ENCODE assay signal across 19 cellular contexts in genomic region chr5:149794338-149795023, GRCh38.
A peak's percentile ranks its signal among the peaks of the same experiment; 100 is the strongest.
DNase-seq lines count a peak whose midpoint lies in the region; ATAC-seq, FAIRE-seq and TF ChIP-seq lines count a peak whose summit lies in the region.
"Had no signal": no experiment of that assay in that cellular context is flagged by ENCODE, and none has a peak within 500 bp of the region (broad histone marks: within the 10 kb centered on the region; RNA-seq: fewer than 3 reads in every experiment).

No MANE protein-coding gene starts in this region.

- intact Hi-C loops in Right ventricle myocardium inferior (cut with DNase I) (no loop called here), cardiac septum (cut with DNase I) (no loop called here), heart right ventricle (cut with DNase I) (no loop called here), vagina (cut with DNase I) (no loop called here)

- H3K9me3 ChIP-seq in heart right ventricle (no peaks in the 10 kb centered on the region), vagina (no peaks in the 10 kb centered on the region)
- H3K9me3 ChIP-seq: upper lobe of left lung had no signal

- no peak for FAIRE-seq in H54 (lab: Jason Lieb, UNC)

- DNase-seq in Right ventricle myocardium inferior (ENCODE audit: missing footprints), result peak; percentile 74
- no peak for DNase-seq in cardiac septum (ENCODE audit: low spot score)
- no peak for DNase-seq in heart right ventricle
- peak; percentile 10 for DNase-seq in occipital lobe (lab: John Stamatoyannopoulos, UW)
- DNase-seq in vagina (ENCODE audit: extremely low spot score in 2 of 2), result no peak
- no peak for DNase-seq in SK-N-DZ (ENCODE audit: low spot score)
- DNase-seq in H54 (ENCODE audit: insufficient read length, low spot score), result no peak
- DNase-seq: activated CD8-positive, alpha-beta memory T cell treated with anti-CD3 and anti-CD28 coated beads for 24 hours; activated T-cell treated with anti-CD3 and anti-CD28 coated beads, Interleukin-2, amount 50 U/mL, for 72 hours; H7; MM.1S; stimulated activated naive CD4-positive, alpha-beta T cell treated with Interleukin-2 at 50 U/mL for 16 hours; T-helper 2 cell; upper lobe of left lung had no signal

- H3K4me3 ChIP-seq in heart right ventricle (no peak overlapping the region), vagina (no peak overlapping the region)
- H3K4me3 ChIP-seq: coronary artery, lung, upper lobe of left lung had no signal

- TF ChIP-seq CTCF in heart right ventricle (IDR thresholded peaks at IDR 0.05) (no peak), vagina (IDR thresholded peaks at IDR 0.05) (no peak)

- WGBS in heart right ventricle, 2 donors, result 49 to 67% methylated on average over 7 of the region's 7 CpGs

- no peaks in the 10 kb centered on the region for H3K36me3 ChIP-seq in heart right ventricle
- no peaks in the 10 kb centered on the region for H3K36me3 ChIP-seq in vagina
- H3K36me3 ChIP-seq: upper lobe of left lung had no signal

- H3K27ac ChIP-seq in heart right ventricle, result peak overlapping the region; percentile 24 to 92 (median 66)
- H3K27ac ChIP-seq in vagina, result peak overlapping the region; percentile 43
- H3K27ac ChIP-seq: C4-2B, coronary artery, upper lobe of left lung had no signal

- ATAC-seq in Right ventricle myocardium inferior, result peak; percentile 71
- ATAC-seq in heart right ventricle, result peak; percentile 35 to 83 (median 64)
- no peak for ATAC-seq in GM19395 (IDR thresholded peaks at IDR 0.05; ENCODE audit: unreplicated experiment)
- ATAC-seq: activated naive CD4-positive, alpha-beta T cell treated with anti-CD3 and anti-CD28 coated beads, Interleukin-2, amount 50 U/mL, for 72 hours; activated T-cell treated with anti-CD3 and anti-CD28 coated beads, Interleukin-2, amount 50 U/mL, for 72 hours had no signal

- TF ChIP-seq POLR2A in vagina (IDR thresholded peaks at IDR 0.05) (no peak), H54 (IDR thresholded peaks at IDR 0.05; ENCODE audit: low read depth, low read length) (no peak)

- H3K4me1 ChIP-seq in heart right ventricle (peaks cover 14 to 98% (median 80%) of the 10 kb centered on the region in 9 donors), vagina (peaks cover 46% of the 10 kb centered on the region)

- H3K27me3 ChIP-seq in heart right ventricle (no peaks in the 10 kb centered on the region), vagina (no peaks in the 10 kb centered on the region)
- H3K27me3 ChIP-seq: upper lobe of left lung had no signal

Comparison
In these comparisons a context has a peak if more than half of its experiments do, and no peak if none do; other contexts are left out.
1. DNase-seq: peak in Right ventricle myocardium inferior (single experiment) and occipital lobe (single experiment); none in cardiac septum (single experiment), heart right ventricle (0 of 2), vagina (0 of 2), SK-N-DZ (single experiment) and H54 (single experiment).